9 cellular contexts compared by ENCODE assay signal in genomic region chr12:106841471-106842302, GRCh38.
DNase-seq lines count a peak whose midpoint lies in the region; ATAC-seq and TF ChIP-seq lines count a peak whose summit lies in the region.
"Had no signal": no experiment of that assay in that cellular context is flagged by ENCODE, and none has a peak within 500 bp of the region (broad histone marks: within the 10 kb centered on the region; RNA-seq: fewer than 3 reads in every experiment).

No MANE protein-coding gene starts in this region.

- H3K27me3 ChIP-seq in AG04450 (ENCODE audit: control insufficient read depth, insufficient read depth, low read length) (no peaks in the 10 kb centered on the region), WERI-Rb-1 (ENCODE audit: insufficient read depth, low read depth, severe bottlenecking) (no peaks in the 10 kb centered on the region), neural progenitor cell (no peaks in the 10 kb centered on the region)

- peaks cover 4% of the 10 kb centered on the region for H4K20me1 ChIP-seq in neural progenitor cell (ENCODE audit: low read depth)

- CTCF ChIA-PET in AG04450 (lab: Charles Lee): interaction anchor here (0.5 to 3.4 kb wide), 77 partner anchors 8 to 1397 kb away, joined by 3 to 42 read pairs (median 4); partner anchors contain the start of gene POLR3B

- H3K36me3 ChIP-seq in WERI-Rb-1 (no peaks in the 10 kb centered on the region; the same call in 1 of the 2 replicates), neural progenitor cell (peaks cover 4% of the 10 kb centered on the region)

- DNase-seq in AG04450 (ENCODE audit: low read depth, low spot score) (no peak), GDM1 (lab: John Stamatoyannopoulos, UW) (peak; percentile 5), NCI-H1694 treated with DMSO at 0.1 percent for 48 hours (lab: John Stamatoyannopoulos, UW) (peak; percentile 40), WERI-Rb-1 (peak; percentile 22), fibroblast of mammary gland (ENCODE audit: low read depth) (peak; percentile 61), neural progenitor cell (ENCODE audit: low spot score) (peak; percentile 68)

- H3K9me3 Mint-ChIP-seq in neural progenitor cell: no peaks in the 10 kb centered on the region

- H3K27ac ChIP-seq in AG04450 (ENCODE audit: low read depth, low read length): no peak overlapping the region
- no peak overlapping the region for H3K27ac ChIP-seq in WERI-Rb-1
- no peak overlapping the region for H3K27ac ChIP-seq in neural progenitor cell
- H3K27ac ChIP-seq: HL-60 had no signal

- ATAC-seq in GM18873 (IDR thresholded peaks at IDR 0.05; ENCODE audit: low FRiP score, unreplicated experiment) (no peak), HG03039 (IDR thresholded peaks at IDR 0.05; ENCODE audit: unreplicated experiment) (no peak)

- H3K27ac Mint-ChIP-seq in neural progenitor cell: peak overlapping the region; percentile 40

- H3K4me1 Mint-ChIP-seq in neural progenitor cell: peaks cover 35% of the 10 kb centered on the region

- H3K36me3 Mint-ChIP-seq in neural progenitor cell: peaks cover 10% of the 10 kb centered on the region

- no peak overlapping the region for H3K9ac ChIP-seq in neural progenitor cell

- peaks cover 7% of the 10 kb centered on the region for H3F3A ChIP-seq in neural progenitor cell (ENCODE audit: low read depth)

- no peaks in the 10 kb centered on the region for H3K79me2 ChIP-seq in neural progenitor cell (ENCODE audit: low read depth)

- POLR2A ChIA-PET in AG04450 (lab: Yijun Ruan, JAX): interaction anchor here (0.9 kb wide), 1 partner anchor 77 kb away, joined by 3 read pairs; no protein-coding TSS in a partner anchor

- H3K4me2 ChIP-seq in neural progenitor cell: no peak overlapping the region

- peaks cover 20% of the 10 kb centered on the region for H3K4me1 ChIP-seq in neural progenitor cell

- no peak overlapping the region for H2AFZ ChIP-seq in neural progenitor cell (replicated peaks)

- H3K4me3 Mint-ChIP-seq in neural progenitor cell: no peak overlapping the region

- H3K27me3 Mint-ChIP-seq in neural progenitor cell (ENCODE audit: insufficient read depth, low read depth): no peaks in the 10 kb centered on the region

- H3K4me3 ChIP-seq in AG04450 (ENCODE audit: low read depth, low read length): no peak overlapping the region
- H3K4me3 ChIP-seq in WERI-Rb-1 (ENCODE audit: low read depth, low read length): no peak overlapping the region
- H3K4me3 ChIP-seq in fibroblast of mammary gland (ENCODE audit: control insufficient read depth, low read depth, low read length): no peak overlapping the region
- H3K4me3 ChIP-seq in neural progenitor cell: no peak overlapping the region

- H3K9me3 ChIP-seq in AG04450 (ENCODE audit: control insufficient read depth, insufficient read depth, low read length): no peaks in the 10 kb centered on the region
- no peaks in the 10 kb centered on the region for H3K9me3 ChIP-seq in WERI-Rb-1 (ENCODE audit: severe bottlenecking)
- no peaks in the 10 kb centered on the region for H3K9me3 ChIP-seq in neural progenitor cell (ENCODE audit: low read depth)

- TF ChIP-seq CTCF in AG04450 (IDR thresholded peaks at IDR 0.05; ENCODE audit: low read depth, low read length) (peak; percentile 71), WERI-Rb-1 (IDR thresholded peaks at IDR 0.05; ENCODE audit: low read depth, low read length) (peak; percentile 27; the same call in 1 of the 2 replicates), fibroblast of mammary gland (conservative IDR thresholded peaks at IDR 0.05; ENCODE audit: control insufficient read depth, insufficient read depth, low read depth, low read length) (peak; percentile 69), neural progenitor cell (IDR thresholded peaks at IDR 0.05) (peak; percentile 92)

Comparison
In these comparisons a context has a peak if more than half of its experiments do, and no peak if none do; other contexts are left out.
1. CTCF ChIP-seq: peak in every context shown above with its lines; median percentile 92 in neural progenitor cell; 71 in AG04450; 69 in fibroblast of mammary gland; 27 in WERI-Rb-1.